Comparison of ENCODE assay signal across 8 cellular contexts in the genomic region with DNA sequence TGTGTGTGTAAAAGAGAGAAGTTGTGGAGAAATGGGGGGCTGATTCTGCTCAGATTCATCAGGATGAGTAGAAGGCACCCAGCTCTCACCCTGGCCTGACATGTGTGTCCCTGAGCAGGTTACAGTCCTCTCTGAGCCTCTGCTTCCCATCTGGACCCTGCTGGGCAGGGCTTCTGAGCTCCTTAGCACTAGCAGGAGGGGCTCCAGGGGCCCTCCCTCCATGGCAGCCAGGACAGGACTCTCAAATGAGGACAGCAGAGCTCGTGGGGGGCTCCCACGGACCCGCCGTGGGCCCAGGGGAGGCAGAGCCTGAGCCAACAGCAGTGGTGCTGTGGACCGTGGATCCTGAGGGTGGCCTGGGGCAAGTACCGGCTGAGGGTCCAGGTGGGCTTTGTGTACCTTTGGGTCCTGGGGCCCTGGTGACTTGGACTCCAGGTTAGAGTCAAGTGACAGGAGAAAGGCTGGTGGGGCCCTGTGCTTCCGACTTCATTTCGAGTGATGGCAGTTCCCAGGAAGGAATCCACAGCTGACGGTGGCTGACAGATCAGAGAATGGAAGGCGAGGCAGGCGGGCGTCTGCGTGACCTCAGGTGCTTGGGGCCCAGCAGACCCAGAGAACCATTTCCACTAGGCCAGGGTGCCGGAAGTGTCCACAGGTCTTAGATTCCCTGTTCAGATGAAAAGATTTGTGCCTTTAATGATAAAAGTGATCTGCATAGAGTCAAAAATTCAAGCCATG. TPM values are rescaled to one million over a fixed set of nuclear protein-coding genes. Genes with fewer than 3 reads are reported as not detected.
DNase-seq lines count a peak whose midpoint lies in the region; ATAC-seq and TF ChIP-seq lines count a peak whose summit lies in the region.

No MANE protein-coding gene starts in this region.

- CTCF ChIA-PET in AG04450 (lab: Charles Lee), result no interaction called here

- TF ChIP-seq CTCF in AG04450 (IDR thresholded peaks at IDR 0.05; ENCODE audit: low read depth, low read length), result no peak
- no peak for TF ChIP-seq CTCF in cardiac fibroblast (IDR thresholded peaks at IDR 0.05; ENCODE audit: low read depth, low read length)

- H3K4me3 Mint-ChIP-seq in naive B cell, result peak overlapping the region in 5 of 8 donors; percentile 32 to 94 (median 59)

- DNase-seq in AG04450 (ENCODE audit: low read depth, low spot score) (no peak), NCI-H226 (peak; percentile 3), cardiac fibroblast (ENCODE audit: low read depth in 2 of 2) (peak; percentile 49 to 65), naive B cell (no peak), COR-L47 (lab: John Stamatoyannopoulos, UW) (no peak)
- DNase-seq in stimulated activated CD8-positive, alpha-beta memory T cell treated with anti-CD3 and anti-CD28 coated beads, Interleukin-4, amount 100 ng/mL, for 48 hours, result no peak

- no peak for ATAC-seq in naive B cell (ENCODE audit: low read depth in 2 of 2)
- ATAC-seq in esophagus mucosa, result no peak
- no peak for ATAC-seq in HG02840 (IDR thresholded peaks at IDR 0.05; ENCODE audit: low FRiP score, unreplicated experiment)

- peak overlapping the region; percentile 63 to 97 (median 97) for H3K27ac Mint-ChIP-seq in naive B cell

- no peaks in the 10 kb centered on the region; the same call in 1 of the 2 replicates for H3K9me3 ChIP-seq in AG04450 (ENCODE audit: control insufficient read depth, insufficient read depth, low read length)

- H3K4me3 ChIP-seq in AG04450 (ENCODE audit: low read depth, low read length) (no peak overlapping the region), cardiac fibroblast (replicated peaks in 1 of 2; ENCODE audit: low read depth in 2 of 2, low read length in 2 of 2) (no peak overlapping the region)

- H3K27me3 Mint-ChIP-seq in naive B cell, result no peaks in the 10 kb centered on the region

- peak overlapping the region; percentile 73 for H3K27ac ChIP-seq in AG04450 (ENCODE audit: low read depth, low read length)

- peaks cover 0 to 1% (median 0%) of the 10 kb centered on the region in 7 donors for H3K9me3 Mint-ChIP-seq in naive B cell

- H3K4me1 Mint-ChIP-seq in naive B cell, result peaks cover 54 to 79% (median 70%) of the 10 kb centered on the region in 3 donors

- POLR2A ChIA-PET in AG04450 (lab: Yijun Ruan, JAX), result interaction anchor here (0.6 to 11.0 kb wide), 8 partner anchors 14 to 88 kb away, joined by 3 to 322 read pairs (median 4); partner anchors contain the start of gene MALAT1

- no peaks in the 10 kb centered on the region for H3K27me3 ChIP-seq in AG04450 (ENCODE audit: control insufficient read depth, insufficient read depth, low read length)

- no peaks in the 10 kb centered on the region for H3K36me3 Mint-ChIP-seq in naive B cell

RNA-seq across cellular contexts. Expression of gene NEAT1, which starts 21.9 kb away (rescaled TPM):
- 72.3 and 83.3 TPM in 2 replicates for polyA plus RNA-seq in AG04450 (2011; rRNA removed)
- 202 and 210 TPM in 2 replicates for polyA minus RNA-seq in AG04450 (2011; rRNA and poly(A)+ RNA removed)
- 1 to 10 TPM in 5 of 6 donors, under 1 TPM in 1; 0.88 to 4.2 (median 1.2) TPM for polyA plus RNA-seq in naive B cell (ENCODE audit: low read depth in 6 of 6)
- 389 TPM for total RNA-seq in esophagus mucosa

RNA-seq across cellular contexts. Expression of gene MALAT1, which starts 54.4 kb away (rescaled TPM):
- polyA plus RNA-seq in AG04450 (2011; rRNA removed), result 1,149 and 1,465 TPM in 2 replicates
- polyA minus RNA-seq in AG04450 (2011; rRNA and poly(A)+ RNA removed), result 15,934 and 21,970 TPM in 2 replicates
- 1,000 to 10,000 TPM; 1,985 to 6,450 (median 3,738) TPM for polyA plus RNA-seq in naive B cell (ENCODE audit: low read depth in 6 of 6)
- total RNA-seq in esophagus mucosa, result 4,086 TPM

RNA-seq across cellular contexts. Expression of gene FRMD8, which starts 58.0 kb away (rescaled TPM):
- 10.7 and 14.1 TPM in 2 replicates for polyA plus RNA-seq in AG04450 (2011; rRNA removed)
- 8.2 and 10.9 TPM in 2 replicates for polyA minus RNA-seq in AG04450 (2011; rRNA and poly(A)+ RNA removed)
- 10 to 100 TPM; 45.3 to 64.6 (median 53.8) TPM for polyA plus RNA-seq in naive B cell (ENCODE audit: low read depth in 6 of 6)
- 37.1 TPM for total RNA-seq in esophagus mucosa

Comparison
In these comparisons a context has a peak if more than half of its experiments do, and no peak if none do; other contexts are left out.
1. DNase-seq: peak in NCI-H226 (single experiment) and cardiac fibroblast (2 of 2); none in AG04450 (single experiment), naive B cell (single experiment), stimulated activated CD8-positive, alpha-beta memory T cell treated with anti-CD3 and anti-CD28 coated beads, Interleukin-4, amount 100 ng/mL, for 48 hours (single experiment) and COR-L47 (single experiment).
2. RNA of gene NEAT1, which starts 21.9 kb away (polyA plus RNA-seq): 72.3 to 83.3 TPM in AG04450; 0.88 to 4.2 TPM in naive B cell; every median in the first group is over 10 times any median in the second.